22 cellular contexts compared by ENCODE assay signal in the genomic region with DNA sequence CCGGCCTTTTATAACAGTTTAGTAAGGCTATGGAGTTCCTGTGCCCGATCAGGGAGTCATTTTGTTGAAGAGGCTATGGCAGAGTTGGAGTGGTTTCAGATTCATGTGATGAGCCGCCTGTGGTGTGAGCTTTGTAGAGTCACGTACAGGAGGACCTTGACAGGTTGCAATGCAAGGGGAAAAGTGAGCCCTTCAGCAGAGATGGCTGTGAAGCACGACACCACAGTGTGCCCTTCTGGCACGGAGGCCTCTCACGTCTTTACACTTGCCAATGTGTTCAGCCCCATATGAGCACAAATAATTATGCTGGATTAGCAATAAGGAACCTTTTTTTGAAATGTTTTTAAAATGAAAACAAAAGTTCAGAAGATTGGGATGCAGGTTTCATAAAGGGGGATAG.
"Had no signal": no experiment of that assay in that cellular context is flagged by ENCODE, and none has a peak within 500 bp of the region (broad histone marks: within the 10 kb centered on the region; RNA-seq: fewer than 3 reads in every experiment).

No MANE protein-coding gene starts in this region.

- H3K27me3 Mint-ChIP-seq: dendritic cell treated with granulocyte-macrophage colony-stimulating factor and Interleukin-4, amounts not matched to agents 40 ng/mL and 50 ng/mL, for 4 days; stimulated activated naive B cell treated with anti-CD40 and anti-IgM and Interleukin-4, amounts not matched to agents 10 μg/mL and 1 μg/mL and 100 μg/mL, for 72 hours; stimulated activated naive CD8-positive, alpha-beta T cell treated with anti-CD3 and anti-CD28 coated beads, Interleukin-15, Interleukin-2, amounts not matched to agents 100 ng/mL and 50 ng/mL, for 24 hours had no signal

- H3K36me3 Mint-ChIP-seq: naive thymus-derived CD8-positive, alpha-beta T cell; stimulated activated naive B cell treated with anti-CD40 and anti-IgM and Interleukin-4, amounts not matched to agents 10 μg/mL and 1 μg/mL and 100 μg/mL, for 72 hours had no signal

- DNase-seq: effector CD8-positive, alpha-beta T cell; foreskin fibroblast; gastrocnemius medialis; head of caudate nucleus; left ventricle myocardium superior; lower lobe of right lung; naive thymus-derived CD8-positive, alpha-beta T cell; nephron progenitor cell; occipital lobe; ovary; retina; right lobe of liver; small intestine; stimulated activated CD4-positive, alpha-beta T cell treated with anti-CD3 and anti-CD28 coated beads, Interleukin-15, amount 100 ng/mL, for 24 hours; stimulated activated CD4-positive, alpha-beta T cell treated with anti-CD3 and anti-CD28 coated beads, Interleukin-2, amount 100 ng/mL, for 48 hours; stimulated activated naive B cell treated with anti-CD40 and anti-IgM and Interleukin-4, amounts not matched to agents 10 μg/mL and 1 μg/mL and 100 μg/mL, for 72 hours; transverse colon; upper lobe of right lung; uterus had no signal

- H3K4me3 Mint-ChIP-seq: dendritic cell treated with granulocyte-macrophage colony-stimulating factor and Interleukin-4, amounts not matched to agents 40 ng/mL and 50 ng/mL, for 4 days; endodermal cell; naive thymus-derived CD8-positive, alpha-beta T cell; nephron progenitor cell; stimulated activated naive B cell treated with anti-CD40 and anti-IgM and Interleukin-4, amounts not matched to agents 10 μg/mL and 1 μg/mL and 100 μg/mL, for 72 hours; stimulated activated naive CD8-positive, alpha-beta T cell treated with anti-CD3 and anti-CD28 coated beads, Interleukin-15, Interleukin-2, amounts not matched to agents 100 ng/mL and 50 ng/mL, for 24 hours had no signal

- H3K9me3 Mint-ChIP-seq: endodermal cell, nephron progenitor cell had no signal

- H3K4me1 Mint-ChIP-seq: naive thymus-derived CD8-positive, alpha-beta T cell; stimulated activated naive B cell treated with anti-CD40 and anti-IgM and Interleukin-4, amounts not matched to agents 10 μg/mL and 1 μg/mL and 100 μg/mL, for 72 hours had no signal

- H3K27ac Mint-ChIP-seq: dendritic cell treated with granulocyte-macrophage colony-stimulating factor and Interleukin-4, amounts not matched to agents 40 ng/mL and 50 ng/mL, for 4 days; endodermal cell; naive thymus-derived CD8-positive, alpha-beta T cell; nephron progenitor cell; stimulated activated naive B cell treated with anti-CD40 and anti-IgM and Interleukin-4, amounts not matched to agents 10 μg/mL and 1 μg/mL and 100 μg/mL, for 72 hours; stimulated activated naive CD8-positive, alpha-beta T cell treated with anti-CD3 and anti-CD28 coated beads, Interleukin-15, Interleukin-2, amounts not matched to agents 100 ng/mL and 50 ng/mL, for 24 hours had no signal
